Comparison of ENCODE assay signal across 23 cellular contexts in the genomic region with DNA sequence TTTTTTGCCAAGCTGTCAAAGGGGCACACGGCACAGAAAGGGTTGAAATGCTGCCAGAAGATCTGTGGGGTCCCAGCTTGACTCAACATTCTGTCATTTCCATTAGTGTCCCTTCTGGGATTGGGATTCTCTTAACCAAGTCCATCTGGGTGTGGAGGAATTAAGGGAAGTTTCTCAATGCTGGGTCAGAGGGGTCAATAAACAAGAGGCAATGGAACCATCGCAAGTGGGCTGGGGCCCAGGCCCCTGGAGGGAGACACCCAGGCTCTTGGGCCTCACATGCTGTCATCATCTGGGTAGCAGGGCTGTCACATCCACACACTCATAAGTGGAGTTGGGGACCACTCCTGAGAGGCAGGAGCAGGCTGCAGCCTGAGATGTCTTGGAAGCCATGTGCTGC. TPM values are rescaled to one million over a fixed set of nuclear protein-coding genes. Genes with fewer than 3 reads are reported as not detected.
"Had no signal": no experiment of that assay in that cellular context is flagged by ENCODE, and none has a peak within 500 bp of the region (broad histone marks: within the 10 kb centered on the region; RNA-seq: fewer than 3 reads in every experiment).

No MANE protein-coding gene starts in this region.

- H3K4me3 Mint-ChIP-seq: activated CD4-positive, alpha-beta T cell treated with anti-CD3 and anti-CD28 coated beads, Interleukin-2, amount 10 ng/mL, durations not matched to agents 7 days and 5 days; activated CD8-positive, alpha-beta T cell treated with anti-CD3 and anti-CD28 coated beads for 36 hours; activated T-helper 17 cell treated with anti-CD3 and anti-CD28 coated beads, Interleukin-2, amount 50 U/mL, for 72 hours; memory B cell; nephron progenitor cell had no signal

- H3K9me3 Mint-ChIP-seq: activated CD4-positive, alpha-beta T cell treated with anti-CD3 and anti-CD28 coated beads, Interleukin-2, amount 10 ng/mL, durations not matched to agents 7 days and 5 days; activated CD8-positive, alpha-beta T cell treated with anti-CD3 and anti-CD28 coated beads for 36 hours; activated naive CD4-positive, alpha-beta T cell treated with anti-CD3 and anti-CD28 coated beads, Interleukin-2, amount 50 U/mL, for 72 hours; activated T-helper 17 cell treated with anti-CD3 and anti-CD28 coated beads, Interleukin-2, amount 50 U/mL, for 72 hours; memory B cell; nephron progenitor cell had no signal

- H3K4me1 ChIP-seq: adrenal gland, esophagus muscularis mucosa, parathyroid adenoma had no signal

- H3K27me3 ChIP-seq: adrenal gland, esophagus muscularis mucosa had no signal

- ATAC-seq: activated CD8-positive, alpha-beta T cell treated with anti-CD3 and anti-CD28 coated beads for 36 hours; activated naive CD4-positive, alpha-beta T cell treated with anti-CD3 and anti-CD28 coated beads, Interleukin-2, amount 50 U/mL, for 72 hours; activated T-helper 17 cell treated with anti-CD3 and anti-CD28 coated beads, Interleukin-2, amount 50 U/mL, for 72 hours had no signal

- H3K9me3 ChIP-seq: adrenal gland, thoracic aorta had no signal

- H3K36me3 Mint-ChIP-seq: activated naive CD4-positive, alpha-beta T cell treated with anti-CD3 and anti-CD28 coated beads, Interleukin-2, amount 50 U/mL, for 72 hours; memory B cell had no signal

- H3K36me3 ChIP-seq: adrenal gland, esophagus muscularis mucosa, thoracic aorta, WERI-Rb-1 had no signal

- H3K27ac ChIP-seq: adrenal gland, parathyroid adenoma, thoracic aorta, WERI-Rb-1 had no signal

- H3K27ac Mint-ChIP-seq: activated CD4-positive, alpha-beta T cell treated with anti-CD3 and anti-CD28 coated beads, Interleukin-2, amount 10 ng/mL, durations not matched to agents 7 days and 5 days; activated CD8-positive, alpha-beta T cell treated with anti-CD3 and anti-CD28 coated beads for 36 hours; activated naive CD4-positive, alpha-beta T cell treated with anti-CD3 and anti-CD28 coated beads, Interleukin-2, amount 50 U/mL, for 72 hours; activated T-helper 17 cell treated with anti-CD3 and anti-CD28 coated beads, Interleukin-2, amount 50 U/mL, for 72 hours; memory B cell; nephron progenitor cell had no signal

- H3K4me3 ChIP-seq: adrenal gland, coronary artery, esophagus muscularis mucosa, thoracic aorta had no signal

- H3K27me3 Mint-ChIP-seq: activated CD4-positive, alpha-beta T cell treated with anti-CD3 and anti-CD28 coated beads, Interleukin-2, amount 10 ng/mL, durations not matched to agents 7 days and 5 days; activated CD8-positive, alpha-beta T cell treated with anti-CD3 and anti-CD28 coated beads for 36 hours; activated T-helper 17 cell treated with anti-CD3 and anti-CD28 coated beads, Interleukin-2, amount 50 U/mL, for 72 hours; memory B cell had no signal

- DNase-seq: activated CD4-positive, alpha-beta T cell treated with anti-CD3 and anti-CD28 coated beads, Interleukin-2, amount 10 ng/mL, durations not matched to agents 7 days and 5 days; activated CD4-positive, CD25-positive, alpha-beta regulatory T cell treated with anti-CD3 and anti-CD28 coated beads, Interleukin-2, amount 50 U/mL, for 72 hours; activated CD8-positive, alpha-beta T cell treated with anti-CD3 and anti-CD28 coated beads for 36 hours; activated T-cell treated with anti-CD3 and anti-CD28 coated beads, Interleukin-2, amount 50 U/mL, for 1 hour; adrenal gland; foreskin melanocyte; hippocampal formation; kidney glomerular epithelial cell; nephron progenitor cell; stimulated activated CD4-positive, alpha-beta T cell treated with anti-CD3 and anti-CD28 coated beads, Interleukin-2, amount 100 ng/mL, for 48 hours; stimulated activated CD8-positive, alpha-beta memory T cell treated with anti-CD3 and anti-CD28 coated beads, Interleukin-4, amount 100 ng/mL, for 48 hours; stimulated activated naive CD4-positive, alpha-beta T cell; T-helper 1 cell; WERI-Rb-1 had no signal

- H3K4me1 Mint-ChIP-seq: activated CD4-positive, alpha-beta T cell treated with anti-CD3 and anti-CD28 coated beads, Interleukin-2, amount 10 ng/mL, durations not matched to agents 7 days and 5 days; activated T-helper 17 cell treated with anti-CD3 and anti-CD28 coated beads, Interleukin-2, amount 50 U/mL, for 72 hours; memory B cell; nephron progenitor cell had no signal

RNA-seq across cellular contexts. Expression of gene APOD, which starts 8.1 kb away (rescaled TPM):
- total RNA-seq: activated CD4-positive, alpha-beta T cell treated with anti-CD3 and anti-CD28 coated beads, Interleukin-2, amount 10 ng/mL, durations not matched to agents 7 days and 5 days; activated CD8-positive, alpha-beta T cell treated with anti-CD3 and anti-CD28 coated beads for 36 hours; astrocyte; mononuclear cell had no signal
